ENCODE assay signal across 10 cellular contexts in genomic region chr1:179310721-179311120, GRCh38. TPM values are rescaled to one million over a fixed set of nuclear protein-coding genes. Genes with fewer than 3 reads are reported as not detected.
DNase-seq lines count a peak whose midpoint lies in the region; ATAC-seq and TF ChIP-seq lines count a peak whose summit lies in the region.
"Had no signal": no experiment of that assay in that cellular context is flagged by ENCODE, and none has a peak within 500 bp of the region (broad histone marks: within the 10 kb centered on the region; RNA-seq: fewer than 3 reads in every experiment).

No MANE protein-coding gene starts in this region.

- CTCF ChIA-PET in PC-3 (lab: Charles Lee) = no interaction called here

- BruUV-seq in PC-3 (replicated peaks; lab: Mats Ljungman, UMichigan) = no TSS peak

- H3K27me3 ChIP-seq in PC-3 (ENCODE audit: low read length) (no peaks in the 10 kb centered on the region), fibroblast of lung (ENCODE audit: control insufficient read depth, insufficient read depth, low read length) (no peaks in the 10 kb centered on the region)

- POLR2A ChIA-PET in PC-3 (lab: Charles Lee; ENCODE audit: unreplicated experiment) = interaction anchor here (0.7 kb wide), 2 partner anchors 19 to 403 kb away, joined by 4 to 6 read pairs; no protein-coding TSS in a partner anchor

- peaks cover 4% of the 10 kb centered on the region for H3F3A ChIP-seq in PC-3 (ENCODE audit: low read length, unreplicated experiment)

- no peak for TF ChIP-seq CTCF in PC-3 (conservative IDR thresholded peaks at IDR 0.05; ENCODE audit: low read depth, low read length)
- no peak for TF ChIP-seq CTCF in fibroblast of lung (conservative IDR thresholded peaks at IDR 0.05 in 1 of 2, IDR thresholded peaks at IDR 0.05 in 1 of 2; ENCODE audit: low read depth in 1 of 2, low read length in 2 of 2)
- no peak for TF ChIP-seq CTCF in retinal pigment epithelial cell (conservative IDR thresholded peaks at IDR 0.05; ENCODE audit: low read depth, low read length)

- H2AFZ ChIP-seq in PC-3 (ENCODE audit: low read length) = no peak overlapping the region
- no peak overlapping the region for H2AFZ ChIP-seq in fibroblast of lung (ENCODE audit: low read length)

- peaks cover 12% of the 10 kb centered on the region for H3K4me1 ChIP-seq in PC-3 (ENCODE audit: insufficient read depth, low read length)
- H3K4me1 ChIP-seq in fibroblast of lung (ENCODE audit: control insufficient read depth, extremely low read depth, insufficient read depth, low read length) = peaks cover 2% of the 10 kb centered on the region

- no peaks in the 10 kb centered on the region; the same call in 1 of the 2 replicates for H3K36me3 ChIP-seq in PC-3 (ENCODE audit: low read depth, low read length)
- H3K36me3 ChIP-seq in fibroblast of lung (ENCODE audit: control insufficient read depth, insufficient read depth, low read length) = no peaks in the 10 kb centered on the region

- peak overlapping the region; percentile 60 for H3K27ac ChIP-seq in PC-3 (ENCODE audit: low read length)
- peak overlapping the region; percentile 76 for H3K27ac ChIP-seq in fibroblast of lung (ENCODE audit: insufficient read depth, low read length)

- no peaks in the 10 kb centered on the region for H3K9me2 ChIP-seq in PC-3 (replicated peaks; ENCODE audit: low read length)

- ATAC-seq in activated CD4-positive, CD25-positive, alpha-beta regulatory T cell treated with anti-CD3 and anti-CD28 coated beads, Interleukin-2, amount 50 U/mL, for 24 hours = peak; percentile 84 to 93
- ATAC-seq in PC-3 = peak; percentile 96
- ATAC-seq in GM19324 (IDR thresholded peaks at IDR 0.05; ENCODE audit: low FRiP score, unreplicated experiment) = no peak
- no peak for ATAC-seq in GM18907 (IDR thresholded peaks at IDR 0.05; ENCODE audit: unreplicated experiment)

- H3K79me2 ChIP-seq in PC-3 (ENCODE audit: low read length) = peaks cover 13% of the 10 kb centered on the region; the same call in 1 of the 2 replicates
- H3K79me2 ChIP-seq in fibroblast of lung (ENCODE audit: control insufficient read depth, insufficient read depth, low read length) = peaks cover 37% of the 10 kb centered on the region

- H3K4me2 ChIP-seq in PC-3 (ENCODE audit: low read length) (peak overlapping the region; percentile 22), fibroblast of lung (ENCODE audit: extremely low read depth, insufficient read depth, low read length) (peak overlapping the region; percentile 54)

- intact Hi-C loops in PC-3 (cut with micrococcal nuclease) = no loop called here

- H3K9me3 ChIP-seq in PC-3 (ENCODE audit: low read length) = no peaks in the 10 kb centered on the region
- H3K9me3 ChIP-seq in fibroblast of lung (ENCODE audit: control insufficient read depth, insufficient read depth, low read depth, low read length) = no peaks in the 10 kb centered on the region

- DNase-seq in activated CD4-positive, CD25-positive, alpha-beta regulatory T cell (lab: John Stamatoyannopoulos, UW) = no peak
- DNase-seq in PC-3 = peak; percentile 74
- DNase-seq in fibroblast of lung (ENCODE audit: low read depth in 2 of 2) = peak; percentile 90 to 91
- DNase-seq in retinal pigment epithelial cell (ENCODE audit: low read depth) = peak; percentile 92
- DNase-seq in NCI-H1048 (lab: John Stamatoyannopoulos, UW) = no peak
- DNase-seq: retina had no signal

- H4K20me1 ChIP-seq in PC-3 (ENCODE audit: low read length) (no peaks in the 10 kb centered on the region), fibroblast of lung (ENCODE audit: control insufficient read depth, extremely low read depth, insufficient read depth, low read length) (no peaks in the 10 kb centered on the region)

- H3K9ac ChIP-seq in PC-3 (ENCODE audit: low read length) = no peak overlapping the region
- H3K9ac ChIP-seq in fibroblast of lung (ENCODE audit: insufficient read depth, low read length) = no peak overlapping the region

- H3K4me3 ChIP-seq in PC-3 (ENCODE audit: low read length) (no peak overlapping the region; the same call in 1 of the 2 replicates), fibroblast of lung (replicated peaks in 1 of 4; ENCODE audit: control extremely low read depth in 1 of 4, insufficient read depth in 1 of 4, low read depth in 3 of 4, low read length in 4 of 4) (peak overlapping the region in 2 of 4 experiments; percentile 16 to 20), retinal pigment epithelial cell (ENCODE audit: low read length) (no peak overlapping the region)

RNA-seq across cellular contexts. Expression of gene SOAT1, which starts 17.1 kb away (rescaled TPM):
- total RNA-seq in PC-3 (2014; rRNA removed) = 8.6 and 10.5 TPM in 2 replicates
- 31.1 and 50.5 TPM in 2 replicates for total RNA-seq in fibroblast of lung
- 64.1 and 77.6 TPM in 2 replicates for polyA plus RNA-seq in fibroblast of lung
- 30.0 and 39.7 TPM in 2 replicates for polyA plus RNA-seq in fibroblast of lung (2012)
- 19.0 and 19.8 TPM in 2 replicates for polyA minus RNA-seq in fibroblast of lung (ENCODE audit: low replicate concordance)

RNA-seq across cellular contexts. Expression of gene AXDND1, which starts 55.0 kb away (rescaled TPM):
- not detected in 2 replicates for total RNA-seq in PC-3 (2014; rRNA removed)
- total RNA-seq in fibroblast of lung = 0.17 and 0.26 TPM in 2 replicates
- 0.05 TPM in 1 of 2 replicates, not detected in the other for polyA plus RNA-seq in fibroblast of lung
- 0.06 TPM in 1 of 2 replicates, not detected in the other for polyA plus RNA-seq in fibroblast of lung (2012)
- not detected in 2 replicates for polyA minus RNA-seq in fibroblast of lung (ENCODE audit: low replicate concordance)
- total RNA-seq: A673 had no signal

Comparison
In these comparisons a context has a peak if more than half of its experiments do, and no peak if none do; other contexts are left out.
1. ATAC-seq: peak in activated CD4-positive, CD25-positive, alpha-beta regulatory T cell treated with anti-CD3 and anti-CD28 coated beads, Interleukin-2, amount 50 U/mL, for 24 hours (2 of 2) and PC-3 (single experiment); none in GM19324 (single experiment) and GM18907 (single experiment).
2. DNase-seq: peak in PC-3 (single experiment), fibroblast of lung (2 of 2) and retinal pigment epithelial cell (single experiment); none in activated CD4-positive, CD25-positive, alpha-beta regulatory T cell (0 of 4) and NCI-H1048 (single experiment).